ENCODE assay signal across 8 cellular contexts in genomic region chr2:9951522-9952285, GRCh38. TPM values are rescaled to one million over a fixed set of nuclear protein-coding genes. Genes with fewer than 3 reads are reported as not detected.
DNase-seq lines count a peak whose midpoint lies in the region; ATAC-seq lines count a peak whose summit lies in the region.

TSS of gene GRHL1 (plus strand) at chr2:9951693. CDS start at chr2:9951834, 141 bp downstream.

- H3K27me3 Mint-ChIP-seq in activated CD4-positive, alpha-beta T cell treated with anti-CD3 and anti-CD28 coated beads, Interleukin-2, amount 10 ng/mL, durations not matched to agents 24 days and 14 days: peaks cover 56% of the 10 kb centered on the region

- peaks cover 13% of the 10 kb centered on the region for H3K4me1 Mint-ChIP-seq in activated CD4-positive, alpha-beta T cell treated with anti-CD3 and anti-CD28 coated beads, Interleukin-2, amount 10 ng/mL, durations not matched to agents 24 days and 14 days

- H3K4me3 Mint-ChIP-seq in activated CD4-positive, alpha-beta T cell treated with anti-CD3 and anti-CD28 coated beads, Interleukin-2, amount 10 ng/mL, durations not matched to agents 24 days and 14 days: peak within 1 kb of the TSS; percentile 87

- intact Hi-C loops in activated CD4-positive, alpha-beta T cell treated with anti-CD3 and anti-CD28 coated beads, Interleukin-2, amount 10 ng/mL, durations not matched to agents 24 days and 14 days (cut with micrococcal nuclease): loop anchor here (1.0 to 10.0 kb wide), 2 partner anchors 25 to 137 kb away; no protein-coding TSS in a partner anchor

- H3K27ac Mint-ChIP-seq in activated CD4-positive, alpha-beta T cell treated with anti-CD3 and anti-CD28 coated beads, Interleukin-2, amount 10 ng/mL, durations not matched to agents 24 days and 14 days: peak within 1 kb of the TSS; percentile 80

- DNase-seq in AML-193 (lab: John Stamatoyannopoulos, UW): peak; percentile 74 to 81
- peak; percentile 85 to 93 for DNase-seq in NCI-H524 (lab: John Stamatoyannopoulos, UW)
- DNase-seq in activated CD4-positive, alpha-beta T cell treated with anti-CD3 and anti-CD28 coated beads, Interleukin-2, amount 10 ng/mL, durations not matched to agents 24 days and 14 days: peak; percentile 98
- peak; percentile 39 for DNase-seq in cortex of kidney (lab: John Stamatoyannopoulos, UW)
- peak; percentile 97 for DNase-seq in left kidney (ENCODE audit: low read depth, low spot score)
- peak; percentile 87 to 89 for DNase-seq in stimulated activated CD4-positive, alpha-beta T cell treated with anti-CD3 and anti-CD28 coated beads, Interleukin-1b, Interleukin-23, amount 100 ng/mL, for 4 hours (ENCODE audit: low read depth in 2 of 2)

- ATAC-seq in GM19351 (IDR thresholded peaks at IDR 0.05; ENCODE audit: unreplicated experiment) (peak; percentile 96), HG03460 (IDR thresholded peaks at IDR 0.05; ENCODE audit: unreplicated experiment) (peak; percentile 96)

- H3K36me3 Mint-ChIP-seq in activated CD4-positive, alpha-beta T cell treated with anti-CD3 and anti-CD28 coated beads, Interleukin-2, amount 10 ng/mL, durations not matched to agents 24 days and 14 days (ENCODE audit: low read depth): no peaks in the 10 kb centered on the region

- no peaks in the 10 kb centered on the region for H3K9me3 Mint-ChIP-seq in activated CD4-positive, alpha-beta T cell treated with anti-CD3 and anti-CD28 coated beads, Interleukin-2, amount 10 ng/mL, durations not matched to agents 24 days and 14 days

RNA-seq across cellular contexts. Expression of gene GRHL1, which starts in this region (rescaled TPM):
- 1.2 and 2.1 TPM in 2 replicates for total RNA-seq in activated CD4-positive, alpha-beta T cell treated with anti-CD3 and anti-CD28 coated beads, Interleukin-2, amount 10 ng/mL, durations not matched to agents 24 days and 14 days

Comparison
In these comparisons a context has a peak if more than half of its experiments do, and no peak if none do; other contexts are left out.
1. Peak in every context shown above with its lines: DNase-seq and ATAC-seq.
2. DNase-seq: peak in every context shown above with its lines; median percentile 98 in activated CD4-positive, alpha-beta T cell treated with anti-CD3 and anti-CD28 coated beads, Interleukin-2, amount 10 ng/mL, durations not matched to agents 24 days and 14 days; 97 in left kidney; 89 in NCI-H524; 88 in stimulated activated CD4-positive, alpha-beta T cell treated with anti-CD3 and anti-CD28 coated beads, Interleukin-1b, Interleukin-23, amount 100 ng/mL, for 4 hours; 78 in AML-193; 39 in cortex of kidney.